ENCODE assay signal across 9 cellular contexts in the genomic region with DNA sequence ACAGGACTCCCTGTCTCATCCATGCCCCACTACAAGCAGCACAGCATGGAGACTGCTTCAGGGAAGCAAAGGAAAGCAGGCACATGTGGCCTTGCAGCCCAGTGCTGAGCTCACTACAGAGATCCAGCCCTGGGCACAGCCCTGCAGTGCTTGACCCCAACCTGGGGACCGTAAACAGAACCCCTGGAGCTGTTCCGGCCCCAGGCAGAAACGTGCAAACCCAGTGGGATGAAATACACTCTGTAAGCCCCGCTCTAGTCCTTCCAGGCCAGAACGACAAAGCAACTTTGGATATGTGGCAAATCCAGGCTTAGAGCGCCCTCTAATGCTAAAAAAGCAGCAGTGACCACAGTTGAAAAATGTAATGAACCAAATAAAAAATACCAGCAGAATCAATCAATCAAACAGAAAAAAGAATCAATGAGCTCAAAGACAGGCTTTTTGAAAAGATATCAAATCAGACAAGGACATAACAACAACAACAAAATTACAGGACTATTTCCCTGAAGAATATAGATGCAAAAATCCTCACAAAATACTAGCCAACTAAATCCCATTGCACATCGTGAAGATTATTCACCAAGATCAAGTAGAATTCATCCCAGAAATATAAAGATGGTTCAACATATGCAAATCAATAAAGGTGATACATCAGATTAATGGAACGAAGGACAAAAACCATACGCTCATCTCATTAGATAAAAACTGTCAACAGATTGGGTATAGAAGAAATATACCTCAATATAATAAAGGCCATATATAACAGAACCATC. TPM values are rescaled to one million over a fixed set of nuclear protein-coding genes. Genes with fewer than 3 reads are reported as not detected.
A peak's percentile ranks its signal among the peaks of the same experiment; 100 is the strongest.
DNase-seq lines count a peak whose midpoint lies in the region; ATAC-seq and TF ChIP-seq lines count a peak whose summit lies in the region.
"Had no signal": no experiment of that assay in that cellular context is flagged by ENCODE, and none has a peak within 500 bp of the region (broad histone marks: within the 10 kb centered on the region; RNA-seq: fewer than 3 reads in every experiment).

No MANE protein-coding gene starts in this region.

- intact Hi-C loops in CD14-positive monocyte (cut with micrococcal nuclease) = loop anchor here in 1 of 2 donors (10.0 kb wide), 1 partner anchor 262 kb away; a partner anchor contains a TSS

- no peak for DNase-seq in CD14-positive monocyte (ENCODE audit: low spot score)
- DNase-seq in NCI-H1694 (lab: John Stamatoyannopoulos, UW) = peak; percentile 26
- DNase-seq in amniotic epithelial cell (ENCODE audit: low read depth) = peak; percentile 23
- DNase-seq in iPS-NIHi11 (ENCODE audit: low spot score) = peak; percentile 62
- no peak for DNase-seq in tibial nerve (ENCODE audit: low spot score in 2 of 2)
- DNase-seq: left cardiac atrium had no signal

- no peaks in the 10 kb centered on the region for H3K4me1 Mint-ChIP-seq in CD14-positive monocyte

- no peaks in the 10 kb centered on the region for H3K27me3 ChIP-seq in tibial nerve

- TF ChIP-seq CTCF in CD14-positive monocyte (IDR thresholded peaks at IDR 0.05) (peak; percentile 52), tibial nerve (IDR thresholded peaks at IDR 0.05) (peak in 4 of 5 experiments; percentile 17 to 42 (median 24))

- H3K9me3 Mint-ChIP-seq in CD14-positive monocyte = peaks cover 0 to 1% (median 0%) of the 10 kb centered on the region in 7 donors

- H3K4me3 ChIP-seq in tibial nerve = no peak overlapping the region

- no peak overlapping the region for H3K4me3 Mint-ChIP-seq in CD14-positive monocyte

- no peaks in the 10 kb centered on the region for H3K4me1 ChIP-seq in tibial nerve

- no peaks in the 10 kb centered on the region for H3K9me3 ChIP-seq in tibial nerve

- H3K27ac ChIP-seq in tibial nerve = no peak overlapping the region

- ATAC-seq in GM18907 (IDR thresholded peaks at IDR 0.05; ENCODE audit: unreplicated experiment) (peak; percentile 70), GM21367 (IDR thresholded peaks at IDR 0.05; ENCODE audit: unreplicated experiment) (no peak), GM19397 (IDR thresholded peaks at IDR 0.05; ENCODE audit: unreplicated experiment) (no peak)

- no peak for TF ChIP-seq POLR2A in tibial nerve (IDR thresholded peaks at IDR 0.05)

- no peak overlapping the region for H3K27ac Mint-ChIP-seq in CD14-positive monocyte

- no peaks in the 10 kb centered on the region for H3K27me3 Mint-ChIP-seq in CD14-positive monocyte (ENCODE audit: low read depth in 3 of 3)

- WGBS in tibial nerve, 2 donors = 35 to 37% methylated on average over 8 to 9 of the region's 9 CpGs

- TF ChIP-seq EP300 in tibial nerve (IDR thresholded peaks at IDR 0.05) = no peak

- H3K36me3 ChIP-seq in tibial nerve = no peaks in the 10 kb centered on the region

- no peaks in the 10 kb centered on the region for H3K36me3 Mint-ChIP-seq in CD14-positive monocyte

RNA-seq across cellular contexts. Expression of a gene that starts 45.6 kb away (rescaled TPM):
- polyA plus RNA-seq in CD14-positive monocyte = under 1 TPM; 0.52 to 0.63 TPM
- 10 to 100 TPM in 2 of 4 donors, 1 to 10 TPM in 2; 3.0 to 11.4 (median 9.5) TPM for total RNA-seq in tibial nerve

Comparison
In these comparisons a context has a peak if more than half of its experiments do, and no peak if none do; other contexts are left out.
1. DNase-seq: peak in NCI-H1694 (single experiment), amniotic epithelial cell (single experiment) and iPS-NIHi11 (single experiment); none in CD14-positive monocyte (single experiment) and tibial nerve (0 of 2).